20 cellular contexts compared by ENCODE assay signal in the genomic region with DNA sequence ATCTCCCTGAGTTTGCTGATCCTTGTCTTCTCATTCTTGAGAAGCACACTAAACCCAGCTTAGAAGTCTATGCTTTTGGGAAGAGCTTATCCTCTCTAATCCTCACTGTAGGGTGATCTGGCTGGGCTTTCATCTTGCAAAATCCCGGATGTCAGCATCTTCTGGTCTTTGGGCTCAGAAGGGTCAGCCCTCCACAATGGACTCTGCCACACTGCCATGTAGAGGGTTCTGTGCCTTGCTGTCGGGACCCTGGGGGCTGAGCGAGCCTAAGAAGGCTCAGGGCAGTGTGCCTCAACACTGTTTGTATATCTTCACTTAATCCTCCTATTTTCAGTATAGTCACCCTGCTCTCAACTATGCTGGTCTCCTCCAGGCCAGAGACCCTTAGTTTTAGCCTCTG.
DNase-seq lines count a peak whose midpoint lies in the region; ATAC-seq, FAIRE-seq and TF ChIP-seq lines count a peak whose summit lies in the region.
"Had no signal": no experiment of that assay in that cellular context is flagged by ENCODE, and none has a peak within 500 bp of the region (broad histone marks: within the 10 kb centered on the region; RNA-seq: fewer than 3 reads in every experiment).

No MANE protein-coding gene starts in this region.

- no peak for TF ChIP-seq CTCF in Panc1 (IDR thresholded peaks at IDR 0.05)

- no peaks in the 10 kb centered on the region for H3K36me3 ChIP-seq in Panc1 (ENCODE audit: control insufficient read depth, insufficient read depth, low read length)
- H3K36me3 ChIP-seq: BLaER1 treated with 17β-estradiol and CSF1 and Interleukin-3, amounts not matched to agents 10 nM and 100 nM; SJCRH30 had no signal

- no peak overlapping the region for H3K4me3 ChIP-seq in Panc1 (ENCODE audit: low read depth in 2 of 2, low read length in 2 of 2)
- H3K4me3 ChIP-seq: BLaER1 treated with 17β-estradiol and CSF1 and Interleukin-3, amounts not matched to agents 10 nM and 100 nM; GM23248; PC-9; SJCRH30 had no signal

- DNase-seq in ELF-1 (ENCODE audit: low read depth, low spot score) (peak; percentile 22), Panc1 (ENCODE audit: low read depth, low spot score) (no peak), ecto neural progenitor cell (ENCODE audit: low spot score) (peak; percentile 54), urothelium cell line (ENCODE audit: low spot score) (no peak), GM03348 (ENCODE audit: low spot score) (no peak), HuH-7.5 (ENCODE audit: low spot score) (no peak)
- DNase-seq in stimulated activated naive CD4-positive, alpha-beta T cell (lab: John Stamatoyannopoulos, UW): no peak
- DNase-seq: DMS79 treated with DMSO at 0.1 percent for 48 hours, GM23248, KBM-7, MV-4-11, NCI-H1417, NCI-H187 treated with DMSO at 0.1 percent for 48 hours, NCI-H2227 treated with DMSO at 0.1 percent for 48 hours, NCI-H510A treated with DMSO at 0.1 percent for 48 hours, NCI-H774, PC-9, SJCRH30 had no signal

- H3K27me3 ChIP-seq in Panc1 (ENCODE audit: control insufficient read depth, insufficient read depth, low read length): no peaks in the 10 kb centered on the region
- H3K27me3 ChIP-seq: BLaER1 treated with 17β-estradiol and CSF1 and Interleukin-3, amounts not matched to agents 10 nM and 100 nM; SJCRH30 had no signal

- no peaks in the 10 kb centered on the region for H3K9me3 ChIP-seq in Panc1 (ENCODE audit: control insufficient read depth, insufficient read depth, low read depth, low read length)
- H3K9me3 ChIP-seq: BLaER1 treated with 17β-estradiol and CSF1 and Interleukin-3, amounts not matched to agents 10 nM and 100 nM; SJCRH30 had no signal

- POLR2A ChIA-PET in Panc1 (lab: Charles Lee): interaction anchor here (0.6 kb wide), 2 partner anchors 59 to 130 kb away, joined by 4 to 11 read pairs; no protein-coding TSS in a partner anchor

- peak; percentile 78 for FAIRE-seq in urothelium cell line (lab: Jason Lieb, UNC)

- H3K4me1 ChIP-seq in Panc1 (ENCODE audit: control insufficient read depth, insufficient read depth, low read length): no peaks in the 10 kb centered on the region; the same call in 1 of the 2 replicates
- H3K4me1 ChIP-seq: BLaER1 treated with 17β-estradiol and CSF1 and Interleukin-3, amounts not matched to agents 10 nM and 100 nM; SJCRH30 had no signal

- in situ Hi-C loops in Panc1 (cut with HindIII; ENCODE audit: low pct_unique_long_range_greater_than_20kb, low sequenced_read_pairs): no loop called here

- peak overlapping the region; percentile 57 for H3K27ac ChIP-seq in Panc1 (ENCODE audit: low read length)
- H3K27ac ChIP-seq: BLaER1 treated with 17β-estradiol and CSF1 and Interleukin-3, amounts not matched to agents 10 nM and 100 nM; GM23248; PC-9; SJCRH30 had no signal

- ATAC-seq in Panc1: no peak
- ATAC-seq: HCT116 had no signal

- CTCF ChIA-PET in Panc1 (lab: Charles Lee): interaction anchor here (0.6 kb wide), 1 partner anchor 33 kb away, joined by 3 read pairs; no protein-coding TSS in a partner anchor

- intact Hi-C loops in Panc1 (cut with micrococcal nuclease; ENCODE audit: unreplicated experiment): no loop called here

- no TSS peak for BruUV-seq in Panc1 (replicated peaks; lab: Mats Ljungman, UMichigan)

Comparison
In these comparisons a context has a peak if more than half of its experiments do, and no peak if none do; other contexts are left out.
1. DNase-seq: peak in ELF-1 (single experiment) and ecto neural progenitor cell (single experiment); none in Panc1 (single experiment), urothelium cell line (single experiment), GM03348 (single experiment), HuH-7.5 (single experiment) and stimulated activated naive CD4-positive, alpha-beta T cell (0 of 6).